22 cellular contexts compared by ENCODE assay signal in the genomic region with DNA sequence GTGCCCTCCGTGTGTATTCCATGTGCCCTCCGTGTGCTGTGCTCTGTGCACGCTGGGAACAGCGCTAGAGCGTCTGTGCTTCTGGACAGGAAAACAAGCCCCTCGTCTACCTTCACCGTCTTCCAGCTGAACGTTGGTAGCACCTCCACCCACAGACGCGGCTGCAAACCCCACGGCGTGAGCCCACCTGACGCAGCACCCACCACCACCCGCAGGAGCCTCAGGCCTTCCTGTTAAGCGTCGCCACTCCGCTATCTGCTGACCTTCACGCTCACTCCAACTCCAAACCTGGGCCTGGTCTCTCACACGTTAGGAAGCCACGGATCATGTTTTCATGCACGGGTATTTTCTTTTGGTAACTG.
"Had no signal": no experiment of that assay in that cellular context is flagged by ENCODE, and none has a peak within 500 bp of the region (broad histone marks: within the 10 kb centered on the region; RNA-seq: fewer than 3 reads in every experiment).

No MANE protein-coding gene starts in this region.

- H3K9me3 ChIP-seq: SK-N-SH had no signal

- H3K4me2 ChIP-seq: KMS-11, SK-N-SH had no signal

- DNase-seq: Kasumi-1, MV-4-11, NCI-H1048, NCI-H1105, NCI-H1436 treated with DMSO at 0.1 percent for 48 hours, NCI-H1694, NCI-H187 treated with DMSO at 0.1 percent for 48 hours, NCI-H2029 treated with DMSO at 0.1 percent for 48 hours, NCI-H2227 treated with DMSO at 0.1 percent for 48 hours, NCI-H524, NCI-H526 treated with DMSO at 0.1 percent for 48 hours, NCI-H774, PC-3, SHP77, SK-N-SH, SW 1271 had no signal

- ATAC-seq: K562, Panc1, PC-3 had no signal

- H3K36me3 Mint-ChIP-seq: IgD-negative memory B cell had no signal

- H3K4me3 Mint-ChIP-seq: IgD-negative memory B cell had no signal

- H3K4me1 Mint-ChIP-seq: IgD-negative memory B cell had no signal

- H3K9me3 Mint-ChIP-seq: IgD-negative memory B cell had no signal

- H3K9ac ChIP-seq: KMS-11, SK-N-SH had no signal

- H3K27ac ChIP-seq: HL-60, KMS-11, RWPE1 had no signal

- H3K4me3 ChIP-seq: K562 had no signal
